Comparison of ENCODE assay signal across 11 cellular contexts in the genomic region with DNA sequence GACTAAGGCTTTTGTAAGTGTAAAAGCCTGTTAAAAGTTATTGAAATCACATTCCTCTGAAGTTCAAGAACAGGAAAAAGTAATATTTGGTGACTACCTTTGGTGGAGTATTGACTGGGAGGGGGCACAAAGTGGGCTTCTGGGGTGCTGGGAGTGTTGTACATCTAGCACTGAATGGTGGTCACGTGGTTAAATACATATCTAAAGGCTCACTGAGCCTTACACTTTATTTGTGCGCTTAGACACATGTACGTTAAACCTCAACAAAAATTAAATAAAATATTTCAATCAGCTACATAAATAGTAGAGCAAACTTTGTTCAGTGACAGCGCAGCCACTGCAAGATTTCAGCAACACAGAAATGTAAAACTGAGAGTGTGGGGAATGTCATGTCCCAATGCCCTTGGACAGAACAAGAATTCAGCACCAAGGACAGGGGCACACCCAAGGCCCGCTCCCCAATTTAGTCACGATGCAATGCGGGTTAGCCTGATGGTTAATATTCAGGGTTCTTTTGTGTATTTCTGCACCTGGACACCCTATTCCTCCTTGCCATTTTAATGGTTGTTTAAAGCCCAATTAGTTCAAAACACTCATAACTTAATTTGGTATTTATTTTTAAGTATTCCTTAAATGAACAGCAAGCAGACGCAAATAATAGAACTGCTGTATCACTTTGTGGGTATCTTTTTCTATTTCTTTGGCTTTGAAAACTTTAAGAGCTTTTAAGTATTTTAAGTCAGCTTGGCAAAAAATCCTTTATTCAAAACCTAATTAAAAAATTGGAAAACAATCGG. TPM values are rescaled to one million over a fixed set of nuclear protein-coding genes. Genes with fewer than 3 reads are reported as not detected.
DNase-seq lines count a peak whose midpoint lies in the region; ATAC-seq, FAIRE-seq and TF ChIP-seq lines count a peak whose summit lies in the region.
"Had no signal": no experiment of that assay in that cellular context is flagged by ENCODE, and none has a peak within 500 bp of the region (broad histone marks: within the 10 kb centered on the region; RNA-seq: fewer than 3 reads in every experiment).

No MANE protein-coding gene starts in this region.

- CTCF ChIA-PET in HepG2 (lab: Yijun Ruan, JAX; ENCODE audit: low intra/inter-chr PET ratio, low total read pairs) = no interaction called here

- intact Hi-C loops in HepG2 (cut with micrococcal nuclease; ENCODE audit: unreplicated experiment) (loop anchor here (5.0 kb wide), 1 partner anchor 201 kb away; a partner anchor contains a TSS), right lobe of liver (cut with DNase I) (no loop called here)

- TF ChIP-seq CTCF in HepG2 (CRISPR knock-in tag; IDR thresholded peaks at IDR 0.05) = no peak
- TF ChIP-seq CTCF in right lobe of liver (IDR thresholded peaks at IDR 0.05) = no peak

- no peaks in the 10 kb centered on the region for H3K9me3 ChIP-seq in HepG2 (ENCODE audit: low read length)
- H3K9me3 ChIP-seq in right lobe of liver = no peaks in the 10 kb centered on the region

- peak; percentile 70 for FAIRE-seq in HepG2 (lab: Jason Lieb, UNC)
- FAIRE-seq: frontal cortex had no signal

- H3K36me3 ChIP-seq in HepG2 (replicated peaks in 1 of 2; ENCODE audit: control insufficient read depth in 1 of 2, insufficient read depth in 2 of 2, low read length in 2 of 2) = no peaks in the 10 kb centered on the region
- no peaks in the 10 kb centered on the region for H3K36me3 ChIP-seq in right lobe of liver

- in situ Hi-C loops in HepG2 (cut with HindIII; ENCODE audit: extremely low pct_ligation_motif_present, low pct_unique_long_range_greater_than_20kb) = no loop called here

- H2AFZ ChIP-seq in HepG2 (ENCODE audit: low read length) = no peak overlapping the region

- no peaks in the 10 kb centered on the region; the same call in 1 of the 2 replicates for H4K20me1 ChIP-seq in HepG2 (ENCODE audit: insufficient read depth, low read length)

- DNase-seq in HepG2 (ENCODE audit: low spot score) = no peak
- DNase-seq in right lobe of liver = no peak
- DNase-seq in RKO (ENCODE audit: low spot score) = peak; percentile 40
- peak; percentile 46 to 53 for DNase-seq in erythroblast (lab: John Stamatoyannopoulos, UW)
- peak; percentile 48 for DNase-seq in stimulated activated CD8-positive, alpha-beta memory T cell treated with anti-CD3 and anti-CD28 coated beads, Interleukin-4, amount 100 ng/mL, for 48 hours
- DNase-seq in activated CD4-positive, CD25-positive, alpha-beta regulatory T cell treated with anti-CD3 and anti-CD28 coated beads, Interleukin-2, amount 50 U/mL, for 72 hours = no peak
- no peak for DNase-seq in SKM-1 treated with dmso at 0.1 percent for 144 hours (lab: John Stamatoyannopoulos, UW; ENCODE audit: unreplicated experiment)
- DNase-seq: NCI-H1417 had no signal

- ATAC-seq in HepG2 (0 out of 3 replicates have a peak, but pooled peaks have one; percentile 19), right lobe of liver (no peak), HG03095 (IDR thresholded peaks at IDR 0.05; ENCODE audit: unreplicated experiment) (no peak)
- ATAC-seq: natural killer cell treated with Interleukin-12 subunit alpha and Interleukin-12 subunit beta and Interleukin-15 and Interleukin-18, amount 100 ng/mL, for 72 hours had no signal

- peaks cover 0 to 5% of the 10 kb centered on the region in 2 experiments; a peak in 2 of 5 replicates for H3K27me3 ChIP-seq in HepG2 (ENCODE audit: control insufficient read depth in 1 of 2, insufficient read depth in 2 of 2, low read length in 2 of 2)
- H3K27me3 ChIP-seq in right lobe of liver = no peaks in the 10 kb centered on the region

- no peak overlapping the region for H3K4me3 ChIP-seq in HepG2 (replicated peaks in 1 of 3; ENCODE audit: insufficient read depth in 1 of 3, low read depth in 2 of 3, low read length in 3 of 3)
- H3K4me3 ChIP-seq in right lobe of liver = no peak overlapping the region

- 23% methylated on average over 9 of the region's 9 CpGs for WGBS in HepG2 (ENCODE audit: low lambda C conversion rate)
- WGBS in right lobe of liver (ENCODE audit: insufficient coverage, low coverage, low lambda C conversion rate, missing lambda C conversion rate) = 49% methylated on average over 9 of the region's 9 CpGs

- TF ChIP-seq POLR2A in HepG2 (IDR thresholded peaks at IDR 0.05; ENCODE audit: insufficient read depth in 1 of 2, low read depth in 2 of 2, low read length in 2 of 2) = no peak
- TF ChIP-seq POLR2A in right lobe of liver (IDR thresholded peaks at IDR 0.05) = no peak
- TF ChIP-seq POLR2A in erythroblast (IDR thresholded peaks at IDR 0.05; ENCODE audit: low read length) = no peak

- no peak overlapping the region for H3K4me2 ChIP-seq in HepG2 (ENCODE audit: low read depth, low read length)

- H3K27ac ChIP-seq in HepG2 (ENCODE audit: extremely low read length, insufficient read depth, low read length) = no peak overlapping the region
- H3K27ac ChIP-seq in right lobe of liver = no peak overlapping the region

- POLR2A ChIA-PET in HepG2 (lab: Yijun Ruan, JAX) = no interaction called here

- H3K9ac ChIP-seq in HepG2 (ENCODE audit: insufficient read depth, low read depth, low read length) = no peak overlapping the region

- no peaks in the 10 kb centered on the region for H3K4me1 ChIP-seq in HepG2 (ENCODE audit: insufficient read depth, low read length)
- H3K4me1 ChIP-seq in right lobe of liver = no peaks in the 10 kb centered on the region

- no peak for TF ChIP-seq RAD21 in HepG2 (CRISPR knock-in tag; IDR thresholded peaks at IDR 0.05)

- BruUV-seq in HepG2 (replicated peaks; lab: Mats Ljungman, UMichigan) = no TSS peak

- H3K79me2 ChIP-seq in HepG2 (ENCODE audit: insufficient read depth, low read length) = no peaks in the 10 kb centered on the region

- TF ChIP-seq EP300 in HepG2 (IDR thresholded peaks at IDR 0.05; ENCODE audit: low read depth in 2 of 2, low read length in 2 of 2) (no peak), HepG2 (CRISPR knock-in tag; IDR thresholded peaks at IDR 0.05; ENCODE audit: borderline replicate concordance) (no peak)

TF ChIP-seq in HepG2, 621 proteins besides CTCF, POLR2A, EP300 and RAD21 (continues in another document):
- TF ChIP-seq HNF4A (CRISPR knock-in tag; IDR thresholded peaks at IDR 0.05) (no peak), ZFP82 (CRISPR knock-in tag; IDR thresholded peaks at IDR 0.05; ENCODE audit: borderline replicate concordance) (0 out of 2 replicates have a peak, but pooled peaks have one; percentile 28), NPAS2 (CRISPR knock-in tag; IDR thresholded peaks at IDR 0.05; ENCODE audit: borderline replicate concordance) (no peak)

RNA-seq across cellular contexts. Expression of a gene that starts 37.4 kb away (rescaled TPM):
- not detected in 2 replicates for total RNA-seq in HepG2 (2016; rRNA removed; fragmentation: Illumina TruSeq; extraction: Trizol)
- not detected in 2 replicates for total RNA-seq in HepG2 (2016; cell fraction: cytosol; rRNA removed; fragmentation: Illumina TruSeq; extraction: Trizol; ENCODE audit: low read depth)
- total RNA-seq in HepG2 (2016; cell fraction: insoluble cytoplasmic fraction; rRNA removed; fragmentation: Illumina TruSeq; extraction: Trizol) = not detected in 2 replicates
- not detected in 2 replicates for total RNA-seq in HepG2 (2016; cell fraction: membrane; rRNA removed; fragmentation: Illumina TruSeq; extraction: Trizol)
- total RNA-seq in HepG2 (2016; cell fraction: nucleus; rRNA removed; fragmentation: Illumina TruSeq; extraction: Trizol) = not detected in 2 replicates
- not detected in 2 replicates for polyA plus RNA-seq in HepG2 (2011; rRNA removed)
- not detected in 2 replicates for polyA plus RNA-seq in HepG2 (2011; cell fraction: cytosol; rRNA removed)
- not detected in 2 replicates for polyA plus RNA-seq in HepG2 (2011; cell fraction: nucleus; rRNA removed)
- polyA plus RNA-seq in HepG2 (2012) = not detected in 2 replicates
- polyA plus RNA-seq in HepG2 (2016; cell fraction: cytosol; fragmentation: Illumina TruSeq; extraction: Trizol; ENCODE audit: low read depth) = not detected in 2 replicates
- not detected in 2 replicates for polyA plus RNA-seq in HepG2 (2016; cell fraction: insoluble cytoplasmic fraction; fragmentation: Illumina TruSeq; extraction: Trizol; ENCODE audit: low read depth)
- not detected in 2 replicates for polyA plus RNA-seq in HepG2 (2016; cell fraction: membrane; fragmentation: Illumina TruSeq; extraction: Trizol; ENCODE audit: low read depth)
- not detected in 2 replicates for polyA plus RNA-seq in HepG2 (2016; cell fraction: nucleus; fragmentation: Illumina TruSeq; extraction: Trizol; ENCODE audit: insufficient read depth, low read depth)
- not detected in 2 replicates for polyA minus RNA-seq in HepG2 (2011; rRNA and poly(A)+ RNA removed; ENCODE audit: low replicate concordance)
- not detected in 2 replicates for polyA minus RNA-seq in HepG2 (2011; cell fraction: cytosol; rRNA and poly(A)+ RNA removed)
- polyA minus RNA-seq in HepG2 (2011; cell fraction: nucleus; rRNA and poly(A)+ RNA removed) = not detected in 2 replicates
- under 1 TPM in 2 of 6 experiments, not detected in 4; 0.04 to 0.12 TPM for total RNA-seq in right lobe of liver
- total RNA-seq: frontal cortex; natural killer cell treated with Interleukin-12 subunit alpha and Interleukin-12 subunit beta and Interleukin-15 and Interleukin-18, amount 100 ng/mL, for 72 hours had no signal

RNA-seq across cellular contexts. Expression of a gene that starts 45.2 kb away (rescaled TPM):
- total RNA-seq in HepG2 (2016; rRNA removed; fragmentation: Illumina TruSeq; extraction: Trizol) = 1.7 and 1.9 TPM in 2 replicates
- 0.81 and 1.3 TPM in 2 replicates for total RNA-seq in HepG2 (2016; cell fraction: cytosol; rRNA removed; fragmentation: Illumina TruSeq; extraction: Trizol; ENCODE audit: low read depth)
- 1.8 and 2.0 TPM in 2 replicates for total RNA-seq in HepG2 (2016; cell fraction: insoluble cytoplasmic fraction; rRNA removed; fragmentation: Illumina TruSeq; extraction: Trizol)
- 1.8 and 2.3 TPM in 2 replicates for total RNA-seq in HepG2 (2016; cell fraction: membrane; rRNA removed; fragmentation: Illumina TruSeq; extraction: Trizol)
- 1.4 and 1.5 TPM in 2 replicates for total RNA-seq in HepG2 (2016; cell fraction: nucleus; rRNA removed; fragmentation: Illumina TruSeq; extraction: Trizol)
- 1.9 and 2.0 TPM in 2 replicates for polyA plus RNA-seq in HepG2 (2011; rRNA removed)
- 1.5 and 2.7 TPM in 2 replicates for polyA plus RNA-seq in HepG2 (2011; cell fraction: cytosol; rRNA removed)
- 6.1 and 6.2 TPM in 2 replicates for polyA plus RNA-seq in HepG2 (2011; cell fraction: nucleus; rRNA removed)
- 0.95 and 1.2 TPM in 2 replicates for polyA plus RNA-seq in HepG2 (2012)
- 0.83 and 1.3 TPM in 2 replicates for polyA plus RNA-seq in HepG2 (2016; cell fraction: cytosol; fragmentation: Illumina TruSeq; extraction: Trizol; ENCODE audit: low read depth)
- 2.6 and 3.0 TPM in 2 replicates for polyA plus RNA-seq in HepG2 (2016; cell fraction: insoluble cytoplasmic fraction; fragmentation: Illumina TruSeq; extraction: Trizol; ENCODE audit: low read depth)
- 1.3 and 1.8 TPM in 2 replicates for polyA plus RNA-seq in HepG2 (2016; cell fraction: membrane; fragmentation: Illumina TruSeq; extraction: Trizol; ENCODE audit: low read depth)
- 3.1 and 3.2 TPM in 2 replicates for polyA plus RNA-seq in HepG2 (2016; cell fraction: nucleus; fragmentation: Illumina TruSeq; extraction: Trizol; ENCODE audit: insufficient read depth, low read depth)
- polyA minus RNA-seq in HepG2 (2011; rRNA and poly(A)+ RNA removed; ENCODE audit: low replicate concordance) = 2.7 and 3.5 TPM in 2 replicates
- polyA minus RNA-seq in HepG2 (2011; cell fraction: cytosol; rRNA and poly(A)+ RNA removed) = 0.40 and 1.2 TPM in 2 replicates
- 0.50 and 0.52 TPM in 2 replicates for polyA minus RNA-seq in HepG2 (2011; cell fraction: nucleus; rRNA and poly(A)+ RNA removed)
- 1 to 10 TPM; 1.4 to 4.1 (median 2.7) TPM for total RNA-seq in right lobe of liver

Comparison
In these comparisons a context has a peak if more than half of its experiments do, and no peak if none do; other contexts are left out.
1. DNase-seq: peak in RKO (single experiment), erythroblast (2 of 2) and stimulated activated CD8-positive, alpha-beta memory T cell treated with anti-CD3 and anti-CD28 coated beads, Interleukin-4, amount 100 ng/mL, for 48 hours (single experiment); none in HepG2 (single experiment), right lobe of liver (0 of 3), activated CD4-positive, CD25-positive, alpha-beta regulatory T cell treated with anti-CD3 and anti-CD28 coated beads, Interleukin-2, amount 50 U/mL, for 72 hours (single experiment) and SKM-1 treated with dmso at 0.1 percent for 144 hours (single experiment).